In genomic region chr22:40396882-40397281, GRCh38 we compare ENCODE assay signal across 9 cellular contexts. TPM values are rescaled to one million over a fixed set of nuclear protein-coding genes. Genes with fewer than 3 reads are reported as not detected.
DNase-seq lines count a peak whose midpoint lies in the region; ATAC-seq and TF ChIP-seq lines count a peak whose summit lies in the region.
"Had no signal": no experiment of that assay in that cellular context is flagged by ENCODE, and none has a peak within 500 bp of the region (broad histone marks: within the 10 kb centered on the region; RNA-seq: fewer than 3 reads in every experiment).

No MANE protein-coding gene starts in this region.

- H3K4me1 ChIP-seq in RWPE2 (ENCODE audit: insufficient read depth, poor library complexity, severe bottlenecking): peaks cover 10% of the 10 kb centered on the region
- H3K4me1 ChIP-seq in tibial artery: peaks cover 0 to 10% (median 4%) of the 10 kb centered on the region in 4 donors
- no peaks in the 10 kb centered on the region for H3K4me1 ChIP-seq in uterus
- H3K4me1 ChIP-seq: ascending aorta had no signal

- DNase-seq in HFF-Myc (ENCODE audit: extremely low read depth, low read depth): peak; percentile 36
- peak; percentile 70 for DNase-seq in RWPE2 (ENCODE audit: low spot score)
- no peak for DNase-seq in left ventricle myocardium superior
- DNase-seq in smooth muscle cell of the brain vasculature (ENCODE audit: low read depth, low spot score): peak; percentile 55
- DNase-seq in tibial artery: no peak
- DNase-seq in HUDEP-2 (lab: John Stamatoyannopoulos, UW; ENCODE audit: unreplicated experiment in 76 of 76): no peak
- DNase-seq in uterus: no peak

- peak; percentile 70 for ATAC-seq in RWPE2 (ENCODE audit: low read depth)
- peak; percentile 51 for ATAC-seq in left ventricle myocardium superior
- no peak for ATAC-seq in GM18505 (IDR thresholded peaks at IDR 0.05; ENCODE audit: unreplicated experiment)

- H3K36me3 ChIP-seq in RWPE2 (ENCODE audit: low read depth) (peaks cover 12% of the 10 kb centered on the region; the same call in 1 of the 2 replicates), tibial artery (peaks cover 4 to 20% (median 16%) of the 10 kb centered on the region in 3 donors), uterus (no peaks in the 10 kb centered on the region)

- H3K27me3 ChIP-seq in RWPE2 (ENCODE audit: insufficient read depth, poor library complexity, severe bottlenecking) (no peaks in the 10 kb centered on the region), tibial artery (no peaks in the 10 kb centered on the region), uterus (no peaks in the 10 kb centered on the region)
- H3K27me3 ChIP-seq: ascending aorta had no signal

- no peak for TF ChIP-seq CTCF in HFF-Myc (IDR thresholded peaks at IDR 0.05; ENCODE audit: low read depth, low read length, missing control alignments)
- TF ChIP-seq CTCF in RWPE2 (IDR thresholded peaks at IDR 0.05; ENCODE audit: poor library complexity, severe bottlenecking): no peak
- TF ChIP-seq CTCF in tibial artery (IDR thresholded peaks at IDR 0.05): no peak
- TF ChIP-seq CTCF in uterus (IDR thresholded peaks at IDR 0.05): no peak

- TF ChIP-seq POLR2A in GM18505 (IDR thresholded peaks at IDR 0.05; ENCODE audit: borderline replicate concordance, extremely low read depth, insufficient read depth, insufficient read length) (no peak), uterus (IDR thresholded peaks at IDR 0.05) (no peak)

- H3K27ac ChIP-seq in RWPE2 (ENCODE audit: poor library complexity, severe bottlenecking) (peak overlapping the region; percentile 32), tibial artery (no peak overlapping the region), uterus (peak overlapping the region in 1 of 2 donors; percentile 45)

- H3K4me3 ChIP-seq in HFF-Myc (replicated peaks; ENCODE audit: low read depth, low read length) (no peak overlapping the region), RWPE2 (ENCODE audit: severe bottlenecking) (no peak overlapping the region), tibial artery (no peak overlapping the region), uterus (no peak overlapping the region)
- H3K4me3 ChIP-seq: ascending aorta had no signal

- intact Hi-C loops in left ventricle myocardium superior (cut with micrococcal nuclease): no loop called here
- intact Hi-C loops in tibial artery (cut with DNase I; ENCODE audit: low total_unique reads): no loop called here
- intact Hi-C loops in uterus (cut with DNase I; ENCODE audit: low total_unique reads): no loop called here

- H3K9me3 ChIP-seq in RWPE2 (ENCODE audit: severe bottlenecking) (no peaks in the 10 kb centered on the region), tibial artery (no peaks in the 10 kb centered on the region), uterus (no peaks in the 10 kb centered on the region)
- H3K9me3 ChIP-seq: ascending aorta had no signal

RNA-seq across cellular contexts. Expression of gene SGSM3, which starts 26.5 kb away (rescaled TPM):
- total RNA-seq in left ventricle myocardium superior: 40.8 TPM
- 10 to 100 TPM; 28.8 to 64.8 (median 55.1) TPM for total RNA-seq in uterus

RNA-seq across cellular contexts. Expression of gene ADSL, which starts 50.6 kb away (rescaled TPM):
- total RNA-seq in left ventricle myocardium superior (56.6 TPM), uterus (100 to 1,000 TPM in 2 of 4 donors, 10 to 100 TPM in 2; 28.5 to 151 (median 79.5) TPM)

Comparison
In these comparisons a context has a peak if more than half of its experiments do, and no peak if none do; other contexts are left out.
1. DNase-seq: peak in HFF-Myc (single experiment), RWPE2 (single experiment) and smooth muscle cell of the brain vasculature (single experiment); none in left ventricle myocardium superior (single experiment), tibial artery (0 of 2), HUDEP-2 (0 of 76) and uterus (0 of 2).